Comparison of ENCODE assay signal across 7 cellular contexts in the genomic region with DNA sequence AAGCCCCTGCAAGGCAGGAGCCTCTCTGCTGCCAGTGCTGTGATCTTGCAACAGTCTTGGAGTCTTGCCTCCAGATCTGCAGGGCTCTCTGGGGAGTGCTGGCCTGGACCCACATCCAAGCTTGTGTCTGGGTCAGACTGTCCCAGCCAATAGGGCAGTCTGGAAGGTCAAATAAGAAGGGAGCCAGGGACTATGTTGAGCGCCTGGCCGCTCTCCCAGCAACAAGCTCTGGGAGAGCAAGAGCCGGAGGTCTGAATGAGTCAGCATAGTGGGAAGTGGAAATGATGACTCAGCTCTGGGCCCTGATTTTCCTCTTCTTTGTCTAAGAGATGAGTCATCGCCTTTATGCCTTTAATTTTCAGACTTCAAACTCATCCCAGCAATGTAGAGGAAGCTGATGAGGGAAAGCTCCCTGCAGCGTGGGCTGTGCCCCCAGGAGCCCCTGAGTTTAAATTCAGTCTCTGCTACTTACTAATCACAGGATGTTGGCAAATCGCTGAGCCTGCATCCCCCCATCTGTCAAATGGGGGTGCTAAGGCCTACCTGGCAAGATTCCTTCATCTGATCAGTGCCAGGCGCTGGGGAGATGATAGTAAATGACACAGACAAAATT.
A peak's percentile ranks its signal among the peaks of the same experiment; 100 is the strongest.
DNase-seq lines count a peak whose midpoint lies in the region; ATAC-seq and TF ChIP-seq lines count a peak whose summit lies in the region.

No MANE protein-coding gene starts in this region.

- peaks cover 9% of the 10 kb centered on the region for H3K9me3 Mint-ChIP-seq in activated T-cell treated with anti-CD3 and anti-CD28 coated beads, Interleukin-2, amount 50 U/mL, for 24 hours
- H3K9me3 Mint-ChIP-seq in nephron, result peaks cover 12% of the 10 kb centered on the region

- H3K4me1 Mint-ChIP-seq in activated T-cell treated with anti-CD3 and anti-CD28 coated beads, Interleukin-2, amount 50 U/mL, for 24 hours (ENCODE audit: low read depth), result peaks cover 41% of the 10 kb centered on the region
- peaks cover 10% of the 10 kb centered on the region for H3K4me1 Mint-ChIP-seq in nephron

- no peak for TF ChIP-seq CTCF in nephron (IDR thresholded peaks at IDR 0.05; ENCODE audit: unreplicated experiment in 3 of 3)

- DNase-seq in NCI-H69 (lab: John Stamatoyannopoulos, UW) (peak; percentile 91), fibroblast of peridontal ligament (ENCODE audit: extremely low read depth) (peak; percentile 100), stromal cell of bone marrow (ENCODE audit: low read depth) (peak; percentile 100)
- peak; percentile 70 for DNase-seq in activated T-cell treated with anti-CD3 and anti-CD28 coated beads, Interleukin-2, amount 50 U/mL, for 24 hours

- peak overlapping the region; percentile 91 for H3K27ac Mint-ChIP-seq in activated T-cell treated with anti-CD3 and anti-CD28 coated beads, Interleukin-2, amount 50 U/mL, for 24 hours
- H3K27ac Mint-ChIP-seq in nephron, result peak overlapping the region; percentile 57 to 91 (median 86)

- peak; percentile 88 for ATAC-seq in GM18511 (IDR thresholded peaks at IDR 0.05; ENCODE audit: unreplicated experiment)
- peak; percentile 49 for ATAC-seq in HG02970 (IDR thresholded peaks at IDR 0.05; ENCODE audit: low FRiP score, unreplicated experiment)

- H3K4me3 Mint-ChIP-seq in activated T-cell treated with anti-CD3 and anti-CD28 coated beads, Interleukin-2, amount 50 U/mL, for 24 hours, result peak overlapping the region; percentile 43
- H3K4me3 Mint-ChIP-seq in nephron, result no peak overlapping the region

- H3K27me3 Mint-ChIP-seq in activated T-cell treated with anti-CD3 and anti-CD28 coated beads, Interleukin-2, amount 50 U/mL, for 24 hours, result peaks cover under 1% of the 10 kb centered on the region
- H3K27me3 Mint-ChIP-seq in nephron (ENCODE audit: low read depth), result no peaks in the 10 kb centered on the region

- H3K36me3 Mint-ChIP-seq in activated T-cell treated with anti-CD3 and anti-CD28 coated beads, Interleukin-2, amount 50 U/mL, for 24 hours (ENCODE audit: low read depth), result no peaks in the 10 kb centered on the region
- no peaks in the 10 kb centered on the region for H3K36me3 Mint-ChIP-seq in nephron (ENCODE audit: low read depth)

Comparison
In these comparisons a context has a peak if more than half of its experiments do, and no peak if none do; other contexts are left out.
1. Peak in every context shown above with its lines: DNase-seq and ATAC-seq.